Comparison of ENCODE assay signal across 11 cellular contexts in the genomic region with DNA sequence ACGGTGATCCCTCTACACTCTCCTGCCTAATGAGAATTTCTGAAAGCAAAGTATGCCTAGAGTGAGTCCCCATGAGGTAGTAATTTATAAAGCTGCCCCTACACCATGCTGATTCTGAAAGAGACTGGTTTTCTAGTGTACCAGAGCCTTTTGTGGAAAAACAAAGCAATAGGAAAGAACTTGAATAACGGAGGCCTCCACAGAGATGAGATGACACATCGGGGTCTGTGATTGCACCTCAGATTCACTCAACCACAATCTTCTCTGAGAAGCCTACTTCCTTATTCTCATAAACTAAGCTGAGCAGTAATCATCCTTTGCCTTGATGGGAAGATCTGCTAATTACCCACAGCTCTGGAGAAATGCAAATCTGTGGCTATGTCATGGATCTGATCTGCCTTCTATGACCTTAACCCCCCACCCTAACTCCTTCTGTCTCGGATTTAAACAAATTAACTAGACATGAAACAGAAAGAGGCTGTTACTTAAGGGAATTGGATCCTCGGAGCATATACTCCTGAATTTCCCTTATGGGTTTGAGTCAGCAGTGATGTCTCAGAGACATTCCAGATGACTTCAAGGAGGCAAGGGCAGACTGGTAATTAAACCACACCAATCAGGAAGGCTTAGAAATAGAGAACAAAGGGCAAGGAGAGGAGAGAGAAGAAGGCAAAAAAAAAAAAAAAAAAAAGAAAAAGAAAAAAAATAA.
DNase-seq lines count a peak whose midpoint lies in the region.
"Had no signal": no experiment of that assay in that cellular context is flagged by ENCODE, and none has a peak within 500 bp of the region (broad histone marks: within the 10 kb centered on the region; RNA-seq: fewer than 3 reads in every experiment).

No MANE protein-coding gene starts in this region.

- peak; percentile 57 for DNase-seq in stimulated activated CD4-positive, alpha-beta T cell treated with anti-CD3 and anti-CD28 coated beads, Interleukin-1b, Interleukin-23, amount 100 ng/mL, for 48 hours
- no peak for DNase-seq in stimulated activated CD4-positive, alpha-beta T cell treated with anti-CD3 and anti-CD28 coated beads, Interleukin-4, amount 100 ng/mL, for 1 hour
- DNase-seq in RPMI7951 (ENCODE audit: low read depth) (peak; percentile 41), fibroblast of peridontal ligament (ENCODE audit: extremely low read depth) (peak; percentile 92), NCI-H1105 (lab: John Stamatoyannopoulos, UW) (no peak), NCI-H774 (lab: John Stamatoyannopoulos, UW) (no peak), OCI-M2 (lab: John Stamatoyannopoulos, UW; ENCODE audit: unreplicated experiment) (no peak)
- no peak for DNase-seq in stimulated activated naive CD4-positive, alpha-beta T cell treated with Interleukin-2 at 50 U/mL for 16 hours (lab: John Stamatoyannopoulos, UW)
- DNase-seq: caudate nucleus; CD8-positive, alpha-beta memory T cell; H7 had no signal

Comparison
In these comparisons a context has a peak if more than half of its experiments do, and no peak if none do; other contexts are left out.
1. DNase-seq: peak in stimulated activated CD4-positive, alpha-beta T cell treated with anti-CD3 and anti-CD28 coated beads, Interleukin-1b, Interleukin-23, amount 100 ng/mL, for 48 hours (single experiment), RPMI7951 (single experiment) and fibroblast of peridontal ligament (single experiment); none in stimulated activated CD4-positive, alpha-beta T cell treated with anti-CD3 and anti-CD28 coated beads, Interleukin-4, amount 100 ng/mL, for 1 hour (single experiment), NCI-H1105 (single experiment), stimulated activated naive CD4-positive, alpha-beta T cell treated with Interleukin-2 at 50 U/mL for 16 hours (single experiment), NCI-H774 (single experiment) and OCI-M2 (single experiment).